ENCODE assay signal across 10 cellular contexts in genomic region chr10:110802090-110802489, GRCh38.
DNase-seq lines count a peak whose midpoint lies in the region; ATAC-seq and TF ChIP-seq lines count a peak whose summit lies in the region.
"Had no signal": no experiment of that assay in that cellular context is flagged by ENCODE, and none has a peak within 500 bp of the region (broad histone marks: within the 10 kb centered on the region; RNA-seq: fewer than 3 reads in every experiment).

No MANE protein-coding gene starts in this region.

- intact Hi-C loops in CD8-positive, alpha-beta T cell (cut with DNase I, micrococcal nuclease): loop anchor here (1.0 to 5.0 kb wide), 5 partner anchors 35 to 90 kb away; no protein-coding TSS in a partner anchor

- H3K27ac ChIP-seq in CD8-positive, alpha-beta T cell (ENCODE audit: low read depth, low read length): no peak overlapping the region
- H3K27ac ChIP-seq: lower lobe of right lung had no signal

- DNase-seq in CD8-positive, alpha-beta T cell: no peak
- DNase-seq in LHCN-M2 (ENCODE audit: low read depth) (peak; percentile 29), cerebellum (ENCODE audit: low spot score) (peak; percentile 46), osteocyte (ENCODE audit: extremely low spot score, unreplicated experiment) (no peak), germinal center (ENCODE audit: low spot score) (no peak)
- DNase-seq: activated naive CD4-positive, alpha-beta T cell treated with anti-CD3 and anti-CD28 coated beads, Interleukin-2, amount 50 U/mL, for 16 hours had no signal

- peak overlapping the region; percentile 90 for H3K27ac Mint-ChIP-seq in CD8-positive, alpha-beta T cell
- H3K27ac Mint-ChIP-seq in osteocyte (ENCODE audit: unreplicated experiment): peak overlapping the region; percentile 72

- H3K4me3 ChIP-seq in CD8-positive, alpha-beta T cell (ENCODE audit: low read depth, low read length): no peak overlapping the region
- H3K4me3 ChIP-seq: lower lobe of right lung had no signal

- TF ChIP-seq CTCF in CD8-positive, alpha-beta T cell (IDR thresholded peaks at IDR 0.05): no peak
- TF ChIP-seq CTCF in osteocyte (IDR thresholded peaks at IDR 0.05): no peak

- no peaks in the 10 kb centered on the region for H3K36me3 ChIP-seq in CD8-positive, alpha-beta T cell (ENCODE audit: insufficient read depth, low read length)
- H3K36me3 ChIP-seq: lower lobe of right lung had no signal

- H3K9me3 ChIP-seq in CD8-positive, alpha-beta T cell (ENCODE audit: low read length): no peaks in the 10 kb centered on the region
- H3K9me3 ChIP-seq: lower lobe of right lung had no signal

- H3K9me3 Mint-ChIP-seq in CD8-positive, alpha-beta T cell: no peaks in the 10 kb centered on the region
- H3K9me3 Mint-ChIP-seq in osteocyte (ENCODE audit: unreplicated experiment): no peaks in the 10 kb centered on the region

- no peaks in the 10 kb centered on the region for H3K27me3 ChIP-seq in CD8-positive, alpha-beta T cell (ENCODE audit: insufficient read depth, low read length)

- POLR2A ChIA-PET in CD8-positive, alpha-beta T cell (lab: Charles Lee): interaction anchor here (0.6 to 2.8 kb wide), 10 partner anchors 10 to 589 kb away, joined by 3 to 18 read pairs (median 8); partner anchors contain the start of genes BBIP1, PDCD4 and SHOC2

- no peaks in the 10 kb centered on the region for H3K36me3 Mint-ChIP-seq in CD8-positive, alpha-beta T cell
- no peaks in the 10 kb centered on the region for H3K36me3 Mint-ChIP-seq in osteocyte (ENCODE audit: unreplicated experiment)

- CTCF ChIA-PET in CD8-positive, alpha-beta T cell (lab: Charles Lee): interaction anchor here (0.7 to 3.7 kb wide), 12 partner anchors 8 to 130 kb away, joined by 3 to 32 read pairs (median 8); no protein-coding TSS in a partner anchor

- H3K4me1 ChIP-seq in CD8-positive, alpha-beta T cell (ENCODE audit: insufficient read depth, low read length): peaks cover 32% of the 10 kb centered on the region

- no peaks in the 10 kb centered on the region for H3K27me3 Mint-ChIP-seq in CD8-positive, alpha-beta T cell (ENCODE audit: low read depth)
- H3K27me3 Mint-ChIP-seq in osteocyte (ENCODE audit: unreplicated experiment): no peaks in the 10 kb centered on the region

- no peak for ATAC-seq in CD8-positive, alpha-beta T cell
- no peak for ATAC-seq in HG02870 (IDR thresholded peaks at IDR 0.05; ENCODE audit: unreplicated experiment)
- no peak for ATAC-seq in GM21723 (IDR thresholded peaks at IDR 0.05; ENCODE audit: unreplicated experiment)
- ATAC-seq in HG03135 (IDR thresholded peaks at IDR 0.05; ENCODE audit: unreplicated experiment): no peak

- no peak overlapping the region for H3K4me3 Mint-ChIP-seq in CD8-positive, alpha-beta T cell
- H3K4me3 Mint-ChIP-seq in osteocyte (ENCODE audit: unreplicated experiment): no peak overlapping the region

- H3K4me1 Mint-ChIP-seq in CD8-positive, alpha-beta T cell (ENCODE audit: low read depth): peaks cover 38% of the 10 kb centered on the region
- peaks cover 24% of the 10 kb centered on the region for H3K4me1 Mint-ChIP-seq in osteocyte (ENCODE audit: unreplicated experiment)

Comparison
In these comparisons a context has a peak if more than half of its experiments do, and no peak if none do; other contexts are left out.
1. DNase-seq: peak in LHCN-M2 (single experiment) and cerebellum (single experiment); none in CD8-positive, alpha-beta T cell (0 of 7), osteocyte (single experiment) and germinal center (single experiment).